In the genomic region with DNA sequence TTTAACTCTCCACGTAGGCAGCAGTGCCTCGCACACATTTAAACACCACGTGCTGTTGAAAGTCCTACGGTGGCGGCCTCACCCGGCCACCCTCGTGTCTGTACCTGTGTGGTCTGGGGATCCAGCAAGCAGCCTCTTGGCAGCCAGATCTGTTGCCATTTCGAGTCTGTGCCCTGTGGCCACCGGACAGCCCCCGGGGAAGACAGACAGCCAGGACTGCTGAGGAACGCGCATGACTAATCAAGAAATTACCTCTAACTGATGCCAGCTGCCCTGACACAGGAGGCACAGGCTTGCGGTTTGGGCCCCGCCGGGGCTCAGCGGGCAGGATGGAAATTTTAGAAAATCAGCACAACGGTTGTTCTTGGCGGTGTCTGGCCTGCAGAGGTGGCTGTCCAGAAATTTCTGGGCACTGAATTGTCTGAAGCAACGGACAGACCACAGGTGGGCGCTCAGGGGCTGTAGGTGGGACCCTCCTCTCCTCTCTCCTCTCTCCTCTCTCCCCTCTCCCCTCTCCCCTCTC, we compare ENCODE assay signal across 8 cellular contexts. TPM values are rescaled to one million over a fixed set of nuclear protein-coding genes. Genes with fewer than 3 reads are reported as not detected.
DNase-seq lines count a peak whose midpoint lies in the region; ATAC-seq and TF ChIP-seq lines count a peak whose summit lies in the region.

No MANE protein-coding gene starts in this region.

- no peak for TF ChIP-seq POLR2A in adrenal gland (IDR thresholded peaks at IDR 0.05)

- H3K23ac ChIP-seq in trophoblast cell (ENCODE audit: low read length): no peak overlapping the region

- H3K36me3 ChIP-seq in BLaER1 (peaks cover 39% of the 10 kb centered on the region), adrenal gland (replicated peaks in 1 of 2) (no peaks in the 10 kb centered on the region), trophoblast cell (ENCODE audit: control insufficient read depth in 1 of 2, insufficient read depth in 2 of 2, low read length in 2 of 2) (no peaks in the 10 kb centered on the region)

- 65 to 86% (median 77%) methylated on average over 10 to 20 of the region's 20 CpGs for WGBS in adrenal gland, 4 donors
- WGBS in trophoblast cell (ENCODE audit: extremely low coverage, insufficient coverage, insufficient read length): no CpG with 5 or more reads among the region's 20 CpGs

- H3K27me3 ChIP-seq in BLaER1: no peaks in the 10 kb centered on the region
- H3K27me3 ChIP-seq in adrenal gland: peaks cover 4% of the 10 kb centered on the region
- no peaks in the 10 kb centered on the region for H3K27me3 ChIP-seq in trophoblast cell (ENCODE audit: insufficient read depth, low read length)

- DNase-seq in T-helper 22 cell (ENCODE audit: low read depth): peak; percentile 80
- DNase-seq in adrenal gland: peak in 4 of 7 donors; percentile 8 to 48 (median 30)
- DNase-seq in trophoblast cell: peak; percentile 37 to 46
- DNase-seq in NCI-H187 (lab: John Stamatoyannopoulos, UW): no peak

- no peaks in the 10 kb centered on the region for H3K79me2 ChIP-seq in trophoblast cell (ENCODE audit: control insufficient read depth, insufficient read depth, low read length, poor library complexity)

- no peak overlapping the region for H4K91ac ChIP-seq in trophoblast cell (ENCODE audit: low read depth, low read length)

- H4K12ac ChIP-seq in trophoblast cell (ENCODE audit: low read depth, low read length): no peak overlapping the region

- no peaks in the 10 kb centered on the region for H3K9me3 ChIP-seq in BLaER1
- H3K9me3 ChIP-seq in adrenal gland (replicated peaks in 1 of 3): no peaks in the 10 kb centered on the region
- peaks cover 4% of the 10 kb centered on the region for H3K9me3 ChIP-seq in trophoblast cell (ENCODE audit: insufficient read depth, low read depth, low read length)

- H3K27ac ChIP-seq in BLaER1: peak overlapping the region; percentile 55
- H3K27ac ChIP-seq in adrenal gland: no peak overlapping the region
- no peak overlapping the region for H3K27ac ChIP-seq in trophoblast cell (ENCODE audit: low read depth, low read length)

- H2BK12ac ChIP-seq in trophoblast cell (ENCODE audit: low read length): no peak overlapping the region

- no peak overlapping the region for H3K4ac ChIP-seq in trophoblast cell (ENCODE audit: low read depth, low read length)

- H3K4me1 ChIP-seq in BLaER1: peaks cover 83% of the 10 kb centered on the region
- H3K4me1 ChIP-seq in adrenal gland (replicated peaks in 1 of 2): no peaks in the 10 kb centered on the region
- H3K4me1 ChIP-seq in trophoblast cell (ENCODE audit: control insufficient read depth in 1 of 2, insufficient read depth in 2 of 2, low read length in 2 of 2): no peaks in the 10 kb centered on the region

- no peaks in the 10 kb centered on the region for H3K79me1 ChIP-seq in trophoblast cell (ENCODE audit: low read length)

- TF ChIP-seq CTCF in adrenal gland (IDR thresholded peaks at IDR 0.05): no peak

- H3K9ac ChIP-seq in BLaER1: no peak overlapping the region; the same call in 1 of the 2 replicates
- H3K9ac ChIP-seq in trophoblast cell (ENCODE audit: low read length): no peak overlapping the region

- H4K20me1 ChIP-seq in BLaER1: peaks cover 80% of the 10 kb centered on the region

- no peak overlapping the region for H3K14ac ChIP-seq in trophoblast cell (ENCODE audit: low read length)

- H4K8ac ChIP-seq in trophoblast cell (ENCODE audit: low read depth, low read length): no peak overlapping the region

- H3K4me3 ChIP-seq in BLaER1 (peak overlapping the region; percentile 38; the same call in 1 of the 2 replicates), adrenal gland (no peak overlapping the region), trophoblast cell (ENCODE audit: low read depth, low read length) (no peak overlapping the region)

- intact Hi-C loops in adrenal gland (cut with DNase I): no loop called here

- H3K4me2 ChIP-seq in BLaER1 (peak overlapping the region; percentile 82), trophoblast cell (ENCODE audit: low read length) (no peak overlapping the region)

- no peak overlapping the region for H3K18ac ChIP-seq in trophoblast cell (ENCODE audit: low read length)

- ATAC-seq in GM19351 (IDR thresholded peaks at IDR 0.05; ENCODE audit: unreplicated experiment) (peak; percentile 22), HG03469 (IDR thresholded peaks at IDR 0.05; ENCODE audit: unreplicated experiment) (peak; percentile 32), GM19035 (IDR thresholded peaks at IDR 0.05; ENCODE audit: unreplicated experiment) (no peak)

- H2AFZ ChIP-seq in trophoblast cell (ENCODE audit: insufficient read depth, low read length, poor library complexity): no peak overlapping the region

- no peak overlapping the region for H2BK120ac ChIP-seq in trophoblast cell (ENCODE audit: insufficient read depth, low read length, poor library complexity)

- H2BK5ac ChIP-seq in trophoblast cell (ENCODE audit: low read depth, low read length, poor library complexity): no peak overlapping the region

- H2AK5ac ChIP-seq in trophoblast cell (ENCODE audit: low read length): no peak overlapping the region

RNA-seq across cellular contexts. Expression of a gene that starts 15.6 kb away (rescaled TPM):
- 10 to 100 TPM; 24.5 to 35.5 (median 31.1) TPM for total RNA-seq in adrenal gland
- polyA plus RNA-seq in adrenal gland: 10 to 100 TPM; 15.9 to 31.3 (median 29.1) TPM
- polyA plus RNA-seq in trophoblast cell (2013): 25.0 and 26.2 TPM in 2 replicates

Comparison
In these comparisons a context has a peak if more than half of its experiments do, and no peak if none do; other contexts are left out.
1. DNase-seq: peak in T-helper 22 cell (single experiment), adrenal gland (4 of 7) and trophoblast cell (2 of 2); none in NCI-H187 (0 of 2).